In genomic region chrX:11137543-11138139, GRCh38 we compare ENCODE assay signal across 8 cellular contexts. TPM values are rescaled to one million over a fixed set of nuclear protein-coding genes. Genes with fewer than 3 reads are reported as not detected.
DNase-seq lines count a peak whose midpoint lies in the region; ATAC-seq, FAIRE-seq and TF ChIP-seq lines count a peak whose summit lies in the region.

No MANE protein-coding gene starts in this region.

- H3K27ac ChIP-seq in vagina: no peak overlapping the region

- no peak for ATAC-seq in WTC11

- no peaks in the 10 kb centered on the region for H3K4me1 ChIP-seq in vagina

- H3K9me3 ChIP-seq in vagina: no peaks in the 10 kb centered on the region

- peak; percentile 59 for DNase-seq in CD1c-positive myeloid dendritic cell (ENCODE audit: extremely low spot score)
- peak; percentile 37 for DNase-seq in H7
- DNase-seq in inferior parietal cortex (ENCODE audit: extremely low spot score): peak; percentile 67
- DNase-seq in vagina (ENCODE audit: extremely low spot score in 2 of 2): no peak
- no peak for DNase-seq in WTC11 (ENCODE audit: low spot score)
- DNase-seq in activated effector memory CD4-positive, alpha-beta T cell treated with anti-CD3 and anti-CD28 coated beads, Interleukin-2, amount 50 U/mL, for 16 hours: no peak
- DNase-seq in activated naive CD4-positive, alpha-beta T cell treated with anti-CD3 and anti-CD28 coated beads for 36 hours: no peak

- H3K27me3 ChIP-seq in H7 (ENCODE audit: control insufficient read depth, insufficient read depth, low read length) (no peaks in the 10 kb centered on the region), vagina (no peaks in the 10 kb centered on the region)

- CTCF ChIA-PET in WTC11 (lab: Charles Lee): interaction anchor here (1.1 kb wide), 1 partner anchor 78 kb away, joined by 3 read pairs; no protein-coding TSS in a partner anchor
- CTCF ChIA-PET in activated naive CD4-positive, alpha-beta T cell treated with anti-CD3 and anti-CD28 coated beads for 36 hours (lab: Charles Lee): interaction anchor here (0.5 to 2.9 kb wide), 8 partner anchors 15 to 951 kb away, joined by 3 to 16 read pairs (median 4); no protein-coding TSS in a partner anchor

- TF ChIP-seq CTCF in vagina (IDR thresholded peaks at IDR 0.05) (peak; percentile 53 to 75 (median 66)), WTC11 (IDR thresholded peaks at IDR 0.05) (no peak; the same call in none of the 2 replicates)

- H3K36me3 ChIP-seq in H7 (replicated peaks; ENCODE audit: control insufficient read depth, insufficient read depth, low read length): no peaks in the 10 kb centered on the region
- no peaks in the 10 kb centered on the region for H3K36me3 ChIP-seq in vagina

- H3K27me3 Mint-ChIP-seq in WTC11 (ENCODE audit: low read depth): no peaks in the 10 kb centered on the region
- peaks cover 5% of the 10 kb centered on the region for H3K27me3 Mint-ChIP-seq in activated naive CD4-positive, alpha-beta T cell treated with anti-CD3 and anti-CD28 coated beads for 36 hours (ENCODE audit: low read depth)

- no peaks in the 10 kb centered on the region for H3K4me1 Mint-ChIP-seq in WTC11
- peaks cover 2% of the 10 kb centered on the region for H3K4me1 Mint-ChIP-seq in activated naive CD4-positive, alpha-beta T cell treated with anti-CD3 and anti-CD28 coated beads for 36 hours (ENCODE audit: low read depth)

- H3K4me3 ChIP-seq in H7 (ENCODE audit: insufficient read depth, low read depth, low read length) (no peak overlapping the region), vagina (no peak overlapping the region)

- no peak overlapping the region for H3K4me3 Mint-ChIP-seq in WTC11
- no peak overlapping the region for H3K4me3 Mint-ChIP-seq in activated naive CD4-positive, alpha-beta T cell treated with anti-CD3 and anti-CD28 coated beads for 36 hours

- peak; percentile 87 for FAIRE-seq in TTC549 (lab: Jason Lieb, UNC)

- POLR2A ChIA-PET in WTC11 (lab: Charles Lee): no interaction called here

- no peaks in the 10 kb centered on the region for H3K36me3 Mint-ChIP-seq in WTC11
- H3K36me3 Mint-ChIP-seq in activated naive CD4-positive, alpha-beta T cell treated with anti-CD3 and anti-CD28 coated beads for 36 hours (ENCODE audit: low read depth): no peaks in the 10 kb centered on the region

- intact Hi-C loops in vagina (cut with DNase I): no loop called here
- intact Hi-C loops in activated naive CD4-positive, alpha-beta T cell treated with anti-CD3 and anti-CD28 coated beads for 36 hours (cut with micrococcal nuclease): loop anchor here (1.0 to 5.0 kb wide), 3 partner anchors 415 to 948 kb away; no protein-coding TSS in a partner anchor

- H3K27ac Mint-ChIP-seq in WTC11: no peak overlapping the region
- H3K27ac Mint-ChIP-seq in activated naive CD4-positive, alpha-beta T cell treated with anti-CD3 and anti-CD28 coated beads for 36 hours: no peak overlapping the region

- no peaks in the 10 kb centered on the region for H3K9me3 Mint-ChIP-seq in WTC11
- H3K9me3 Mint-ChIP-seq in activated naive CD4-positive, alpha-beta T cell treated with anti-CD3 and anti-CD28 coated beads for 36 hours: no peaks in the 10 kb centered on the region

- no peak for TF ChIP-seq POLR2A in vagina (IDR thresholded peaks at IDR 0.05)

TF ChIP-seq in WTC11, 78 proteins besides CTCF, POLR2A, EP300 and RAD21:
- TF ChIP-seq JAZF1 (CRISPR knock-in tag; IDR thresholded peaks at IDR 0.05): no peak
- TF ChIP-seq, protein P1, sequence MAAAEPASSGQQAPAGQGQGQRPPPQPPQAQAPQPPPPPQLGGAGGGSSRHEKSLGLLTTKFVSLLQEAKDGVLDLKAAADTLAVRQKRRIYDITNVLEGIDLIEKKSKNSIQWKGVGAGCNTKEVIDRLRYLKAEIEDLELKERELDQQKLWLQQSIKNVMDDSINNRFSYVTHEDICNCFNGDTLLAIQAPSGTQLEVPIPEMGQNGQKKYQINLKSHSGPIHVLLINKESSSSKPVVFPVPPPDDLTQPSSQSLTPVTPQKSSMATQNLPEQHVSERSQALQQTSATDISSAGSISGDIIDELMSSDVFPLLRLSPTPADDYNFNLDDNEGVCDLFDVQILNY (CRISPR knock-in tag; IDR thresholded peaks at IDR 0.05): no peak
- no peak for TF ChIP-seq ERG (CRISPR knock-in tag; IDR thresholded peaks at IDR 0.05)
- no peak for TF ChIP-seq NR3C1 (CRISPR knock-in tag; conservative IDR thresholded peaks at IDR 0.05; ENCODE audit: low read depth)
- TF ChIP-seq, protein P2, sequence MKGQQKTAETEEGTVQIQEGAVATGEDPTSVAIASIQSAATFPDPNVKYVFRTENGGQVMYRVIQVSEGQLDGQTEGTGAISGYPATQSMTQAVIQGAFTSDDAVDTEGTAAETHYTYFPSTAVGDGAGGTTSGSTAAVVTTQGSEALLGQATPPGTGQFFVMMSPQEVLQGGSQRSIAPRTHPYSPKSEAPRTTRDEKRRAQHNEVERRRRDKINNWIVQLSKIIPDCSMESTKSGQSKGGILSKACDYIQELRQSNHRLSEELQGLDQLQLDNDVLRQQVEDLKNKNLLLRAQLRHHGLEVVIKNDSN (CRISPR knock-in tag; IDR thresholded peaks at IDR 0.05): no peak
- TF ChIP-seq, protein P3, sequence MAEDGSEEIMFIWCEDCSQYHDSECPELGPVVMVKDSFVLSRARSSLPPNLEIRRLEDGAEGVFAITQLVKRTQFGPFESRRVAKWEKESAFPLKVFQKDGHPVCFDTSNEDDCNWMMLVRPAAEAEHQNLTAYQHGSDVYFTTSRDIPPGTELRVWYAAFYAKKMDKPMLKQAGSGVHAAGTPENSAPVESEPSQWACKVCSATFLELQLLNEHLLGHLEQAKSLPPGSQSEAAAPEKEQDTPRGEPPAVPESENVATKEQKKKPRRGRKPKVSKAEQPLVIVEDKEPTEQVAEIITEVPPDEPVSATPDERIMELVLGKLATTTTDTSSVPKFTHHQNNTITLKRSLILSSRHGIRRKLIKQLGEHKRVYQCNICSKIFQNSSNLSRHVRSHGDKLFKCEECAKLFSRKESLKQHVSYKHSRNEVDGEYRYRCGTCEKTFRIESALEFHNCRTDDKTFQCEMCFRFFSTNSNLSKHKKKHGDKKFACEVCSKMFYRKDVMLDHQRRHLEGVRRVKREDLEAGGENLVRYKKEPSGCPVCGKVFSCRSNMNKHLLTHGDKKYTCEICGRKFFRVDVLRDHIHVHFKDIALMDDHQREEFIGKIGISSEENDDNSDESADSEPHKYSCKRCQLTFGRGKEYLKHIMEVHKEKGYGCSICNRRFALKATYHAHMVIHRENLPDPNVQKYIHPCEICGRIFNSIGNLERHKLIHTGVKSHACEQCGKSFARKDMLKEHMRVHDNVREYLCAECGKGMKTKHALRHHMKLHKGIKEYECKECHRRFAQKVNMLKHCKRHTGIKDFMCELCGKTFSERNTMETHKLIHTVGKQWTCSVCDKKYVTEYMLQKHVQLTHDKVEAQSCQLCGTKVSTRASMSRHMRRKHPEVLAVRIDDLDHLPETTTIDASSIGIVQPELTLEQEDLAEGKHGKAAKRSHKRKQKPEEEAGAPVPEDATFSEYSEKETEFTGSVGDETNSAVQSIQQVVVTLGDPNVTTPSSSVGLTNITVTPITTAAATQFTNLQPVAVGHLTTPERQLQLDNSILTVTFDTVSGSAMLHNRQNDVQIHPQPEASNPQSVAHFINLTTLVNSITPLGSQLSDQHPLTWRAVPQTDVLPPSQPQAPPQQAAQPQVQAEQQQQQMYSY (CRISPR knock-in tag; IDR thresholded peaks at IDR 0.05): no peak
- TF ChIP-seq TEAD1 (CRISPR knock-in tag; IDR thresholded peaks at IDR 0.05): no peak
- TF ChIP-seq, protein P4, sequence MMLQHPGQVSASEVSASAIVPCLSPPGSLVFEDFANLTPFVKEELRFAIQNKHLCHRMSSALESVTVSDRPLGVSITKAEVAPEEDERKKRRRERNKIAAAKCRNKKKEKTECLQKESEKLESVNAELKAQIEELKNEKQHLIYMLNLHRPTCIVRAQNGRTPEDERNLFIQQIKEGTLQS (CRISPR knock-in tag; conservative IDR thresholded peaks at IDR 0.05): no peak
- no peak for TF ChIP-seq NFE2L1 (CRISPR knock-in tag; IDR thresholded peaks at IDR 0.05)
- TF ChIP-seq MXD4 (CRISPR knock-in tag; IDR thresholded peaks at IDR 0.05; ENCODE audit: borderline replicate concordance): no peak
- no peak for TF ChIP-seq ATF6 (CRISPR knock-in tag; IDR thresholded peaks at IDR 0.05)
- TF ChIP-seq MLX (CRISPR knock-in tag; IDR thresholded peaks at IDR 0.05): no peak
- no peak for TF ChIP-seq ZNF121 (CRISPR knock-in tag; IDR thresholded peaks at IDR 0.05)

RNA-seq across cellular contexts. Expression of gene HCCS, which starts 26.5 kb away (rescaled TPM):
- total RNA-seq in H7 (2014; rRNA removed; shearing (Covaris generic)): 16.8 and 17.9 TPM in 2 replicates
- total RNA-seq in vagina (12.5 TPM), WTC11 (2021) (25.6 to 28.0 TPM (median 26.1 TPM) in 3 replicates)
- 10 to 100 TPM; 19.2 to 19.5 TPM for total RNA-seq in activated naive CD4-positive, alpha-beta T cell treated with anti-CD3 and anti-CD28 coated beads for 36 hours

Comparison
In these comparisons a context has a peak if more than half of its experiments do, and no peak if none do; other contexts are left out.
1. DNase-seq: peak in CD1c-positive myeloid dendritic cell (single experiment), H7 (single experiment) and inferior parietal cortex (single experiment); none in vagina (0 of 2), WTC11 (single experiment), activated effector memory CD4-positive, alpha-beta T cell treated with anti-CD3 and anti-CD28 coated beads, Interleukin-2, amount 50 U/mL, for 16 hours (single experiment) and activated naive CD4-positive, alpha-beta T cell treated with anti-CD3 and anti-CD28 coated beads for 36 hours (single experiment).